ENCODE assay signal across 14 cellular contexts in the genomic region with DNA sequence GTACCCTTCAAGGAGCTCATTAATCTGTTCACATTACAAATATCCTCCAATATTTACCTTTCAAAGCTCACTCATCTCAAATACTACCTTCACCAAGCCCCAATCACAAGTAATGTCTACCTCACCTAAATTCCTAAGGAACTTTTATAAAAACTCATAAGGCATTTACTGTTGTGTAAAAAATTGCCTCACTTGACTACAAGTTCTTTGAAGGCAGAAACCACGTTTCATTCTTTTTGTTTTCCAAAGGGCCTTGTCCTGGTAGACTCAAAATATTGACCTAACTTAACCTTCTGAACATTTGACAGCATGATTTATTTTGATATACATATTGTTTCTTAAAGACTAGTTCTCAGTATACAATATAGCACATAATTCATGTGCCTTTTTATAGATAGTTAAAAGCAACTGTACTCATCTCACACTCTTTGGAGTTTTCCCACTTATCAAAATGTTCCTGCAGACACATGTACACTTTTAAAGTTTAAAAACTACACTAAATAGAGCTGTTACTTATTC. TPM values are rescaled to one million over a fixed set of nuclear protein-coding genes. Genes with fewer than 3 reads are reported as not detected.
DNase-seq lines count a peak whose midpoint lies in the region; ATAC-seq, FAIRE-seq and TF ChIP-seq lines count a peak whose summit lies in the region.
"Had no signal": no experiment of that assay in that cellular context is flagged by ENCODE, and none has a peak within 500 bp of the region (broad histone marks: within the 10 kb centered on the region; RNA-seq: fewer than 3 reads in every experiment).

No MANE protein-coding gene starts in this region.

- no peak overlapping the region for H2AFZ ChIP-seq in HepG2 (ENCODE audit: low read length)
- no peak overlapping the region for H2AFZ ChIP-seq in mesenchymal stem cell (ENCODE audit: low read depth, low read length)

- H4K8ac ChIP-seq in mesenchymal stem cell (ENCODE audit: low read length) = no peak overlapping the region

- peaks cover 2% of the 10 kb centered on the region for H3K79me1 ChIP-seq in mesenchymal stem cell (replicated peaks; ENCODE audit: low read length, poor library complexity, severe bottlenecking)

- TF ChIP-seq POLR2A in HepG2 (IDR thresholded peaks at IDR 0.05; ENCODE audit: insufficient read depth in 1 of 2, low read depth in 2 of 2, low read length in 2 of 2) = no peak
- TF ChIP-seq POLR2A in right lobe of liver (IDR thresholded peaks at IDR 0.05) = no peak

- H2BK12ac ChIP-seq in mesenchymal stem cell (ENCODE audit: low read length in 2 of 2) = no peak overlapping the region

- H2BK120ac ChIP-seq in mesenchymal stem cell (ENCODE audit: low read depth, low read length) = no peak overlapping the region

- H4K20me1 ChIP-seq in HepG2 (ENCODE audit: insufficient read depth, low read length) = peaks cover 22% of the 10 kb centered on the region; the same call in 1 of the 2 replicates

- BruUV-seq in HepG2 (replicated peaks; lab: Mats Ljungman, UMichigan) = no TSS peak

- H3K27ac ChIP-seq in HepG2 (ENCODE audit: extremely low read length, insufficient read depth, low read length) (no peak overlapping the region), right lobe of liver (no peak overlapping the region), mesenchymal stem cell (ENCODE audit: low read length, poor library complexity, severe bottlenecking) (no peak overlapping the region)
- H3K27ac ChIP-seq: brain microvascular endothelial cell, foreskin keratinocyte, SJCRH30 had no signal

- H3K36me3 Mint-ChIP-seq in activated naive CD8-positive, alpha-beta T cell treated with anti-CD3 and anti-CD28 coated beads for 36 hours = peaks cover 1% of the 10 kb centered on the region
- H3K36me3 Mint-ChIP-seq in activated CD4-positive, alpha-beta memory T cell treated with anti-CD3 and anti-CD28 coated beads for 36 hours = peaks cover 6% of the 10 kb centered on the region

- no peak for TF ChIP-seq CTCF in HepG2 (CRISPR knock-in tag; IDR thresholded peaks at IDR 0.05)
- TF ChIP-seq CTCF in right lobe of liver (IDR thresholded peaks at IDR 0.05) = no peak

- H4K91ac ChIP-seq in mesenchymal stem cell (ENCODE audit: low read length) = no peak overlapping the region

- POLR2A ChIA-PET in HepG2 (lab: Yijun Ruan, JAX) = interaction anchor here (1.4 kb wide), 1 partner anchor 22 kb away, joined by 3 read pairs; a partner anchor contains a TSS
- POLR2A ChIA-PET in activated CD4-positive, alpha-beta memory T cell treated with anti-CD3 and anti-CD28 coated beads for 36 hours (lab: Charles Lee) = interaction anchor here (1.3 to 2.2 kb wide), 2 partner anchors 74 to 248 kb away, joined by 3 to 8 read pairs; a partner anchor contains a TSS

- H3K14ac ChIP-seq in mesenchymal stem cell (ENCODE audit: low read length in 2 of 2) = no peak overlapping the region

- no peak overlapping the region for H2AK5ac ChIP-seq in mesenchymal stem cell (ENCODE audit: low read length, severe bottlenecking)

- no peaks in the 10 kb centered on the region for H3K27me3 Mint-ChIP-seq in activated naive CD8-positive, alpha-beta T cell treated with anti-CD3 and anti-CD28 coated beads for 36 hours
- no peaks in the 10 kb centered on the region for H3K27me3 Mint-ChIP-seq in activated CD4-positive, alpha-beta memory T cell treated with anti-CD3 and anti-CD28 coated beads for 36 hours

- H2BK5ac ChIP-seq in mesenchymal stem cell (ENCODE audit: low read depth, low read length, poor library complexity, severe bottlenecking) = no peak overlapping the region

- peak overlapping the region; percentile 23 for H3K27ac Mint-ChIP-seq in activated naive CD8-positive, alpha-beta T cell treated with anti-CD3 and anti-CD28 coated beads for 36 hours
- H3K27ac Mint-ChIP-seq in activated CD4-positive, alpha-beta memory T cell treated with anti-CD3 and anti-CD28 coated beads for 36 hours = no peak overlapping the region

- WGBS in HepG2 (ENCODE audit: low lambda C conversion rate) = 39% methylated on average over 1 of the region's 1 CpG
- 9% methylated on average over 1 of the region's 1 CpG for WGBS in right lobe of liver (ENCODE audit: insufficient coverage, low coverage, low lambda C conversion rate, missing lambda C conversion rate)
- WGBS in mesenchymal stem cell = 100% methylated on average over 1 of the region's 1 CpG

- H3K4me3 Mint-ChIP-seq in activated naive CD8-positive, alpha-beta T cell treated with anti-CD3 and anti-CD28 coated beads for 36 hours = peak overlapping the region; percentile 40
- H3K4me3 Mint-ChIP-seq in activated CD4-positive, alpha-beta memory T cell treated with anti-CD3 and anti-CD28 coated beads for 36 hours = no peak overlapping the region

- no peak overlapping the region for H3K18ac ChIP-seq in mesenchymal stem cell (ENCODE audit: low read depth in 1 of 2, low read length in 2 of 2)

- FAIRE-seq in HepG2 (lab: Jason Lieb, UNC) = no peak

- peaks cover 47% of the 10 kb centered on the region for H3K4me1 Mint-ChIP-seq in activated naive CD8-positive, alpha-beta T cell treated with anti-CD3 and anti-CD28 coated beads for 36 hours
- peaks cover 50% of the 10 kb centered on the region for H3K4me1 Mint-ChIP-seq in activated CD4-positive, alpha-beta memory T cell treated with anti-CD3 and anti-CD28 coated beads for 36 hours (ENCODE audit: low read depth)

- H2BK15ac ChIP-seq in mesenchymal stem cell (ENCODE audit: low read depth, poor library complexity, severe bottlenecking) = no peak overlapping the region

- H3K4me2 ChIP-seq in HepG2 (ENCODE audit: low read depth, low read length) = peak overlapping the region; percentile 67
- no peak overlapping the region for H3K4me2 ChIP-seq in mesenchymal stem cell (ENCODE audit: low read length, poor library complexity, severe bottlenecking)

- H3K4me1 ChIP-seq in HepG2 (ENCODE audit: insufficient read depth, low read length) (peaks cover 28% of the 10 kb centered on the region), right lobe of liver (peaks cover 0 to 21% (median 4%) of the 10 kb centered on the region in 4 donors), mesenchymal stem cell (ENCODE audit: control insufficient read depth, insufficient read depth, low read depth, low read length) (no peaks in the 10 kb centered on the region)
- H3K4me1 ChIP-seq: SJCRH30 had no signal

- H3K36me3 ChIP-seq in HepG2 (replicated peaks in 1 of 2; ENCODE audit: control insufficient read depth in 1 of 2, insufficient read depth in 2 of 2, low read length in 2 of 2) (no peaks in the 10 kb centered on the region), right lobe of liver (no peaks in the 10 kb centered on the region), mesenchymal stem cell (ENCODE audit: control insufficient read depth in 1 of 2, insufficient read depth in 2 of 2, low read depth in 1 of 2, low read length in 2 of 2) (no peaks in the 10 kb centered on the region)

- H3K4me3 ChIP-seq in HepG2 (replicated peaks in 1 of 3; ENCODE audit: insufficient read depth in 1 of 3, low read depth in 2 of 3, low read length in 3 of 3) (no peak overlapping the region; a peak in 1 of 6 replicates), right lobe of liver (no peak overlapping the region), mesenchymal stem cell (ENCODE audit: insufficient read depth in 1 of 2, low read depth in 1 of 2, low read length in 2 of 2) (peak overlapping the region in 1 of 2 experiments; percentile 97)
- H3K4me3 ChIP-seq: SJCRH30 had no signal

- H3K9me3 Mint-ChIP-seq in activated naive CD8-positive, alpha-beta T cell treated with anti-CD3 and anti-CD28 coated beads for 36 hours = no peaks in the 10 kb centered on the region
- H3K9me3 Mint-ChIP-seq in activated CD4-positive, alpha-beta memory T cell treated with anti-CD3 and anti-CD28 coated beads for 36 hours = no peaks in the 10 kb centered on the region

- H3K9ac ChIP-seq in HepG2 (ENCODE audit: insufficient read depth, low read depth, low read length) (no peak overlapping the region), mesenchymal stem cell (ENCODE audit: low read length) (peak overlapping the region; percentile 98)

- TF ChIP-seq EP300 in HepG2 (IDR thresholded peaks at IDR 0.05; ENCODE audit: low read depth in 2 of 2, low read length in 2 of 2) (no peak), HepG2 (CRISPR knock-in tag; IDR thresholded peaks at IDR 0.05; ENCODE audit: borderline replicate concordance) (no peak)

- H3K9me3 ChIP-seq in HepG2 (ENCODE audit: low read length) (no peaks in the 10 kb centered on the region), right lobe of liver (no peaks in the 10 kb centered on the region), mesenchymal stem cell (ENCODE audit: control insufficient read depth, low read length) (no peaks in the 10 kb centered on the region)

- in situ Hi-C loops in HepG2 (cut with HindIII; ENCODE audit: extremely low pct_ligation_motif_present, low pct_unique_long_range_greater_than_20kb) = no loop called here

- intact Hi-C loops in HepG2 (cut with micrococcal nuclease; ENCODE audit: unreplicated experiment) = loop anchor here (5.0 kb wide), 2 partner anchors 75 to 130 kb away; a partner anchor contains a TSS
- intact Hi-C loops in right lobe of liver (cut with DNase I) = no loop called here
- intact Hi-C loops in activated CD4-positive, alpha-beta memory T cell treated with anti-CD3 and anti-CD28 coated beads for 36 hours (cut with micrococcal nuclease) = loop anchor here (5.0 to 10.0 kb wide), 2 partner anchors 542 to 865 kb away; a partner anchor contains a TSS

- ATAC-seq in HepG2 (no peak), right lobe of liver (no peak), HG02973 (IDR thresholded peaks at IDR 0.05; ENCODE audit: unreplicated experiment) (no peak), HG02678 (IDR thresholded peaks at IDR 0.05; ENCODE audit: unreplicated experiment) (no peak), GM21423 (IDR thresholded peaks at IDR 0.05; ENCODE audit: unreplicated experiment) (no peak)
- ATAC-seq: foreskin keratinocyte had no signal

- DNase-seq in HepG2 (ENCODE audit: low spot score) (no peak), right lobe of liver (no peak), mesenchymal stem cell (no peak)
- no peak for DNase-seq in activated naive CD8-positive, alpha-beta T cell treated with anti-CD3 and anti-CD28 coated beads for 36 hours
- no peak for DNase-seq in activated CD4-positive, alpha-beta memory T cell treated with anti-CD3 and anti-CD28 coated beads for 36 hours
- DNase-seq: activated CD4-positive, alpha-beta T cell treated with anti-CD3 and anti-CD28 coated beads, Interleukin-2, amount 50 U/mL, for 4 hours; brain microvascular endothelial cell; C1 segment of cervical spinal cord; foreskin keratinocyte; NCI-H2171 treated with DMSO at 0.1 percent for 48 hours; SJCRH30 had no signal

- CTCF ChIA-PET in HepG2 (lab: Yijun Ruan, JAX; ENCODE audit: low intra/inter-chr PET ratio, low total read pairs) = no interaction called here
- CTCF ChIA-PET in activated CD4-positive, alpha-beta memory T cell treated with anti-CD3 and anti-CD28 coated beads for 36 hours (lab: Charles Lee) = interaction anchor here (0.6 kb wide), 1 partner anchor 358 kb away, joined by 3 read pairs; no protein-coding TSS in a partner anchor

- TF ChIP-seq RAD21 in HepG2 (CRISPR knock-in tag; IDR thresholded peaks at IDR 0.05) = no peak

- H3K27me3 ChIP-seq in HepG2 (ENCODE audit: control insufficient read depth in 1 of 2, insufficient read depth in 2 of 2, low read length in 2 of 2) (no peaks in the 10 kb centered on the region; a peak in 1 of 5 replicates), right lobe of liver (no peaks in the 10 kb centered on the region), mesenchymal stem cell (ENCODE audit: control insufficient read depth in 1 of 2, insufficient read depth in 1 of 2, low read length in 2 of 2) (no peaks in the 10 kb centered on the region)
- H3K27me3 ChIP-seq: brain microvascular endothelial cell, foreskin keratinocyte, SJCRH30 had no signal

- H3K4ac ChIP-seq in mesenchymal stem cell (ENCODE audit: low read depth in 1 of 2, low read length in 2 of 2) = no peak overlapping the region

- H3K79me2 ChIP-seq in HepG2 (ENCODE audit: insufficient read depth, low read length) = peaks cover 66% of the 10 kb centered on the region

- no peak overlapping the region for H3K23ac ChIP-seq in mesenchymal stem cell (ENCODE audit: low read length in 2 of 2)

RNA-seq across cellular contexts. Expression of a gene that starts 2.5 kb away (rescaled TPM):
- total RNA-seq in HepG2 (2016; rRNA removed; fragmentation: Illumina TruSeq; extraction: Trizol) (48.2 and 49.1 TPM in 2 replicates), right lobe of liver (10 to 100 TPM; 16.5 to 31.0 (median 21.4) TPM)
- total RNA-seq in HepG2 (2016; cell fraction: cytosol; rRNA removed; fragmentation: Illumina TruSeq; extraction: Trizol; ENCODE audit: low read depth) = 18.9 and 21.1 TPM in 2 replicates
- 49.8 and 50.1 TPM in 2 replicates for total RNA-seq in HepG2 (2016; cell fraction: insoluble cytoplasmic fraction; rRNA removed; fragmentation: Illumina TruSeq; extraction: Trizol)
- total RNA-seq in HepG2 (2016; cell fraction: membrane; rRNA removed; fragmentation: Illumina TruSeq; extraction: Trizol) = 22.6 and 24.4 TPM in 2 replicates
- 58.4 and 60.0 TPM in 2 replicates for total RNA-seq in HepG2 (2016; cell fraction: nucleus; rRNA removed; fragmentation: Illumina TruSeq; extraction: Trizol)
- polyA plus RNA-seq in HepG2 (2011; rRNA removed) = 25.3 and 32.0 TPM in 2 replicates
- 10.5 and 15.8 TPM in 2 replicates for polyA plus RNA-seq in HepG2 (2011; cell fraction: cytosol; rRNA removed)
- 20.5 and 27.5 TPM in 2 replicates for polyA plus RNA-seq in HepG2 (2011; cell fraction: nucleus; rRNA removed)
- polyA plus RNA-seq in HepG2 (2012) = 20.1 and 26.8 TPM in 2 replicates
- 3.2 TPM in 2 replicates for polyA plus RNA-seq in HepG2 (2016; cell fraction: cytosol; fragmentation: Illumina TruSeq; extraction: Trizol; ENCODE audit: low read depth)
- polyA plus RNA-seq in HepG2 (2016; cell fraction: insoluble cytoplasmic fraction; fragmentation: Illumina TruSeq; extraction: Trizol; ENCODE audit: low read depth) = 30.4 and 32.4 TPM in 2 replicates
- 9.2 and 9.6 TPM in 2 replicates for polyA plus RNA-seq in HepG2 (2016; cell fraction: membrane; fragmentation: Illumina TruSeq; extraction: Trizol; ENCODE audit: low read depth)
- 54.1 and 58.5 TPM in 2 replicates for polyA plus RNA-seq in HepG2 (2016; cell fraction: nucleus; fragmentation: Illumina TruSeq; extraction: Trizol; ENCODE audit: insufficient read depth, low read depth)
- 13.4 and 24.4 TPM in 2 replicates for polyA minus RNA-seq in HepG2 (2011; rRNA and poly(A)+ RNA removed; ENCODE audit: low replicate concordance)
- 18.6 and 24.6 TPM in 2 replicates for polyA minus RNA-seq in HepG2 (2011; cell fraction: cytosol; rRNA and poly(A)+ RNA removed)
- polyA minus RNA-seq in HepG2 (2011; cell fraction: nucleus; rRNA and poly(A)+ RNA removed) = 92.7 and 102 TPM in 2 replicates
- 10 to 100 TPM; 33.9 to 34.1 TPM for total RNA-seq in activated naive CD8-positive, alpha-beta T cell treated with anti-CD3 and anti-CD28 coated beads for 36 hours
- polyA plus RNA-seq in mesenchymal stem cell (2013, experiment 1 of 2) = 35.1 TPM
- 36.3 TPM for polyA plus RNA-seq in mesenchymal stem cell (2013, experiment 2 of 2)
- 10 to 100 TPM; 37.7 to 41.0 TPM for total RNA-seq in activated CD4-positive, alpha-beta memory T cell treated with anti-CD3 and anti-CD28 coated beads for 36 hours

RNA-seq across cellular contexts. Expression of a gene that starts 22.3 kb away (rescaled TPM):
- total RNA-seq in HepG2 (2016; rRNA removed; fragmentation: Illumina TruSeq; extraction: Trizol) (6.6 and 6.7 TPM in 2 replicates), right lobe of liver (10 to 100 TPM in 2 of 6 experiments, 1 to 10 TPM in 4; 7.7 to 12.2 (median 8.8) TPM)
- 9.2 and 10.6 TPM in 2 replicates for total RNA-seq in HepG2 (2016; cell fraction: cytosol; rRNA removed; fragmentation: Illumina TruSeq; extraction: Trizol; ENCODE audit: low read depth)
- total RNA-seq in HepG2 (2016; cell fraction: insoluble cytoplasmic fraction; rRNA removed; fragmentation: Illumina TruSeq; extraction: Trizol) = 6.2 and 7.2 TPM in 2 replicates
- 5.1 and 6.1 TPM in 2 replicates for total RNA-seq in HepG2 (2016; cell fraction: membrane; rRNA removed; fragmentation: Illumina TruSeq; extraction: Trizol)
- 9.9 and 11.1 TPM in 2 replicates for total RNA-seq in HepG2 (2016; cell fraction: nucleus; rRNA removed; fragmentation: Illumina TruSeq; extraction: Trizol)
- polyA plus RNA-seq in HepG2 (2011; rRNA removed) = 3.4 and 3.8 TPM in 2 replicates
- 1.4 and 2.6 TPM in 2 replicates for polyA plus RNA-seq in HepG2 (2011; cell fraction: cytosol; rRNA removed)
- 1.00 and 1.6 TPM in 2 replicates for polyA plus RNA-seq in HepG2 (2011; cell fraction: nucleus; rRNA removed)
- polyA plus RNA-seq in HepG2 (2012) = 5.7 and 6.3 TPM in 2 replicates
- 0.17 and 0.18 TPM in 2 replicates for polyA plus RNA-seq in HepG2 (2016; cell fraction: cytosol; fragmentation: Illumina TruSeq; extraction: Trizol; ENCODE audit: low read depth)
- polyA plus RNA-seq in HepG2 (2016; cell fraction: insoluble cytoplasmic fraction; fragmentation: Illumina TruSeq; extraction: Trizol; ENCODE audit: low read depth) = 2.5 and 2.7 TPM in 2 replicates
- 0.33 and 0.52 TPM in 2 replicates for polyA plus RNA-seq in HepG2 (2016; cell fraction: membrane; fragmentation: Illumina TruSeq; extraction: Trizol; ENCODE audit: low read depth)
- 4.9 TPM in 2 replicates for polyA plus RNA-seq in HepG2 (2016; cell fraction: nucleus; fragmentation: Illumina TruSeq; extraction: Trizol; ENCODE audit: insufficient read depth, low read depth)
- 6.6 and 10.1 TPM in 2 replicates for polyA minus RNA-seq in HepG2 (2011; rRNA and poly(A)+ RNA removed; ENCODE audit: low replicate concordance)
- polyA minus RNA-seq in HepG2 (2011; cell fraction: cytosol; rRNA and poly(A)+ RNA removed) = 4.4 and 4.6 TPM in 2 replicates
- polyA minus RNA-seq in HepG2 (2011; cell fraction: nucleus; rRNA and poly(A)+ RNA removed) = 10.9 and 13.8 TPM in 2 replicates
- 1 to 10 TPM; 6.1 to 7.5 TPM for total RNA-seq in activated naive CD8-positive, alpha-beta T cell treated with anti-CD3 and anti-CD28 coated beads for 36 hours
- polyA plus RNA-seq in mesenchymal stem cell (2013, experiment 1 of 2) = 8.0 TPM
- polyA plus RNA-seq in mesenchymal stem cell (2013, experiment 2 of 2) = 8.1 TPM
- 1 to 10 TPM; 9.1 to 9.9 TPM for total RNA-seq in activated CD4-positive, alpha-beta memory T cell treated with anti-CD3 and anti-CD28 coated beads for 36 hours

Comparison
In these comparisons a context has a peak if more than half of its experiments do, and no peak if none do; other contexts are left out.
1. intact Hi-C loops: an anchor here in HepG2 (5.0 kb wide) and activated CD4-positive, alpha-beta memory T cell treated with anti-CD3 and anti-CD28 coated beads for 36 hours (5.0 to 10.0 kb wide); none called in right lobe of liver.